ENCODE assay signal across 12 cellular contexts in genomic region chr7:106915873-106916272, GRCh38. TPM values are rescaled to one million over a fixed set of nuclear protein-coding genes. Genes with fewer than 3 reads are reported as not detected.
DNase-seq lines count a peak whose midpoint lies in the region; ATAC-seq and TF ChIP-seq lines count a peak whose summit lies in the region.
"Had no signal": no experiment of that assay in that cellular context is flagged by ENCODE, and none has a peak within 500 bp of the region (broad histone marks: within the 10 kb centered on the region; RNA-seq: fewer than 3 reads in every experiment).

No MANE protein-coding gene starts in this region.

- peak; percentile 99 for ATAC-seq in HG02610 (IDR thresholded peaks at IDR 0.05; ENCODE audit: unreplicated experiment)
- ATAC-seq in HG03439 (IDR thresholded peaks at IDR 0.05; ENCODE audit: unreplicated experiment) = peak; percentile 98

- no peaks in the 10 kb centered on the region for H3K36me3 ChIP-seq in sigmoid colon
- H3K36me3 ChIP-seq: esophagus squamous epithelium had no signal

- DNase-seq in GM13976 (ENCODE audit: low spot score) (peak; percentile 40), GM19238 (ENCODE audit: insufficient read length, low spot score) (peak; percentile 35), sigmoid colon (no peak), NCI-H345 treated with DMSO at 0.1 percent for 48 hours (lab: John Stamatoyannopoulos, UW; ENCODE audit: unreplicated experiment) (no peak), activated gamma-delta T cell treated with Interleukin-2 at 50 U/mL for 16 hours (no peak), SW480 (ENCODE audit: low spot score) (no peak)
- DNase-seq: esophagus squamous epithelium, testis had no signal

- no peaks in the 10 kb centered on the region for H3K9me3 ChIP-seq in sigmoid colon
- H3K9me3 ChIP-seq: esophagus squamous epithelium, testis had no signal

- TF ChIP-seq CTCF in GM13976 (IDR thresholded peaks at IDR 0.05; ENCODE audit: borderline replicate concordance, control extremely low read depth, extremely low read depth, insufficient read depth, missing control alignments) (no peak), sigmoid colon (IDR thresholded peaks at IDR 0.05) (no peak)

- intact Hi-C loops in sigmoid colon (cut with DNase I) = no loop called here

- TF ChIP-seq POLR2A in sigmoid colon (IDR thresholded peaks at IDR 0.05) = no peak

- no peaks in the 10 kb centered on the region for H3K27me3 ChIP-seq in sigmoid colon
- H3K27me3 ChIP-seq: esophagus squamous epithelium, testis had no signal

- in situ Hi-C loops in GM13976 (cut with MboI; ENCODE audit: low sequenced_read_pairs, unreplicated experiment) = no loop called here

- WGBS in sigmoid colon, 2 donors = 79 to 81% methylated on average over 4 of the region's 4 CpGs

- H3K4me3 ChIP-seq in sigmoid colon = no peak overlapping the region
- H3K4me3 ChIP-seq: esophagus squamous epithelium, testis had no signal

- TF ChIP-seq EP300 in sigmoid colon (IDR thresholded peaks at IDR 0.05) = no peak

- no peaks in the 10 kb centered on the region for H3K4me1 ChIP-seq in sigmoid colon
- H3K4me1 ChIP-seq: esophagus squamous epithelium, testis had no signal

- no peak overlapping the region for H3K27ac ChIP-seq in sigmoid colon
- H3K27ac ChIP-seq: C4-2B, esophagus squamous epithelium, testis had no signal

RNA-seq across cellular contexts. Expression of gene PIK3CG, which starts 50.8 kb away (rescaled TPM):
- 1 to 10 TPM; 3.9 to 6.4 (median 4.4) TPM for total RNA-seq in sigmoid colon
- 1 to 10 TPM in 2 of 3 donors, under 1 TPM in 1; 0.92 to 4.2 (median 1.8) TPM for polyA plus RNA-seq in sigmoid colon
- polyA plus RNA-seq: keratinocyte had no signal

Comparison
In these comparisons a context has a peak if more than half of its experiments do, and no peak if none do; other contexts are left out.
1. DNase-seq: peak in GM13976 (single experiment) and GM19238 (single experiment); none in sigmoid colon (single experiment), NCI-H345 treated with DMSO at 0.1 percent for 48 hours (single experiment), activated gamma-delta T cell treated with Interleukin-2 at 50 U/mL for 16 hours (single experiment) and SW480 (single experiment).